Comparison of ENCODE assay signal across 7 cellular contexts in genomic region chr19:19261350-19262189, GRCh38. TPM values are rescaled to one million over a fixed set of nuclear protein-coding genes. Genes with fewer than 3 reads are reported as not detected.
DNase-seq lines count a peak whose midpoint lies in the region; ATAC-seq and TF ChIP-seq lines count a peak whose summit lies in the region.

No MANE protein-coding gene starts in this region.

- H3K4me1 ChIP-seq in HEK293 (ENCODE audit: control insufficient read depth, insufficient read depth, low read length) (no peaks in the 10 kb centered on the region), skeletal muscle satellite cell (ENCODE audit: control insufficient read depth, insufficient read depth, low read length) (no peaks in the 10 kb centered on the region)

- H3K27me3 ChIP-seq in skeletal muscle satellite cell (ENCODE audit: control insufficient read depth, insufficient read depth, low read length) = peaks cover 51% of the 10 kb centered on the region

- no peak overlapping the region for H3K27ac ChIP-seq in HEK293 (ENCODE audit: extremely low read depth, low read depth, low read length)

- H3K4me3 ChIP-seq in HEK293 (ENCODE audit: low read depth, low read length) = no peak overlapping the region
- no peak overlapping the region for H3K4me3 ChIP-seq in skeletal muscle satellite cell (ENCODE audit: low read length)

- no peak overlapping the region for H3K9ac ChIP-seq in skeletal muscle satellite cell (ENCODE audit: low read depth, low read length)

- TF ChIP-seq CTCF in HEK293 (tag by site-specific recombination; IDR thresholded peaks at IDR 0.05) = no peak

- peak overlapping the region; percentile 29 for H3K4me2 ChIP-seq in skeletal muscle satellite cell (ENCODE audit: low read length)

- DNase-seq in OCI-M1 (lab: John Stamatoyannopoulos, UW) (peak; percentile 78), germinal center (ENCODE audit: low spot score) (peak; percentile 47)

- POLR2A ChIA-PET in HEK293 (lab: Yijun Ruan, JAX) = no interaction called here

- CTCF ChIA-PET in HEK293 (lab: Yijun Ruan, JAX) = interaction anchor here (0.5 to 0.7 kb wide), 2 partner anchors 23 to 60 kb away, joined by 3 to 4 read pairs; no protein-coding TSS in a partner anchor

- H3K36me3 ChIP-seq in HEK293 (ENCODE audit: control insufficient read depth in 2 of 2, insufficient read depth in 1 of 2, low read length in 2 of 2) (no peaks in the 10 kb centered on the region), skeletal muscle satellite cell (ENCODE audit: insufficient read depth, low read length) (no peaks in the 10 kb centered on the region)

- H3K9me3 ChIP-seq in HEK293 (ENCODE audit: control insufficient read depth, insufficient read depth, low read depth, low read length) (no peaks in the 10 kb centered on the region), skeletal muscle satellite cell (replicated peaks; ENCODE audit: low read length) (no peaks in the 10 kb centered on the region)

- ATAC-seq in GM18909 (IDR thresholded peaks at IDR 0.05; ENCODE audit: poor library complexity, unreplicated experiment) (no peak), HG02884 (IDR thresholded peaks at IDR 0.05; ENCODE audit: unreplicated experiment) (no peak), GM19455 (IDR thresholded peaks at IDR 0.05; ENCODE audit: unreplicated experiment) (no peak)

TF ChIP-seq in HEK293, 187 proteins besides CTCF, POLR2A, EP300 and RAD21:
- no peak for TF ChIP-seq PRDM6 (tag by site-specific recombination; IDR thresholded peaks at IDR 0.05)
- TF ChIP-seq, protein P1, sequence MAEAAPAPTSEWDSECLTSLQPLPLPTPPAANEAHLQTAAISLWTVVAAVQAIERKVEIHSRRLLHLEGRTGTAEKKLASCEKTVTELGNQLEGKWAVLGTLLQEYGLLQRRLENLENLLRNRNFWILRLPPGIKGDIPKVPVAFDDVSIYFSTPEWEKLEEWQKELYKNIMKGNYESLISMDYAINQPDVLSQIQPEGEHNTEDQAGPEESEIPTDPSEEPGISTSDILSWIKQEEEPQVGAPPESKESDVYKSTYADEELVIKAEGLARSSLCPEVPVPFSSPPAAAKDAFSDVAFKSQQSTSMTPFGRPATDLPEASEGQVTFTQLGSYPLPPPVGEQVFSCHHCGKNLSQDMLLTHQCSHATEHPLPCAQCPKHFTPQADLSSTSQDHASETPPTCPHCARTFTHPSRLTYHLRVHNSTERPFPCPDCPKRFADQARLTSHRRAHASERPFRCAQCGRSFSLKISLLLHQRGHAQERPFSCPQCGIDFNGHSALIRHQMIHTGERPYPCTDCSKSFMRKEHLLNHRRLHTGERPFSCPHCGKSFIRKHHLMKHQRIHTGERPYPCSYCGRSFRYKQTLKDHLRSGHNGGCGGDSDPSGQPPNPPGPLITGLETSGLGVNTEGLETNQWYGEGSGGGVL (tag by site-specific recombination; IDR thresholded peaks at IDR 0.05) = peak; percentile 73
TF ChIP-seq in HEK293: peak in this region for 1.

RNA-seq across cellular contexts. Expression of gene TM6SF2, which starts 11.5 kb away (rescaled TPM):
- not detected in 2 replicates for total RNA-seq in skeletal muscle satellite cell (2012; rRNA removed)

RNA-seq across cellular contexts. Expression of gene NCAN, which starts 49.8 kb away (rescaled TPM):
- not detected in 2 replicates for total RNA-seq in skeletal muscle satellite cell (2012; rRNA removed)

RNA-seq across cellular contexts. Expression of gene NR2C2AP, which starts 58.4 kb away (rescaled TPM):
- 8.1 and 12.9 TPM in 2 replicates for total RNA-seq in skeletal muscle satellite cell (2012; rRNA removed)

RNA-seq across cellular contexts. Expression of gene SUGP1, which starts 58.7 kb away (rescaled TPM):
- 29.2 and 31.2 TPM in 2 replicates for total RNA-seq in skeletal muscle satellite cell (2012; rRNA removed)

RNA-seq across cellular contexts. Expression of gene MAU2, which starts 59.1 kb away (rescaled TPM):
- 24.8 and 29.9 TPM in 2 replicates for total RNA-seq in skeletal muscle satellite cell (2012; rRNA removed)
